Comparison of ENCODE assay signal across 16 cellular contexts in genomic region chrX:105126201-105126600, GRCh38.
"Had no signal": no experiment of that assay in that cellular context is flagged by ENCODE, and none has a peak within 500 bp of the region (broad histone marks: within the 10 kb centered on the region; RNA-seq: fewer than 3 reads in every experiment).

No MANE protein-coding gene starts in this region.

- H3K4me3 ChIP-seq: ascending aorta, colonic mucosa, esophagus muscularis mucosa, lung, ovary, sigmoid colon, spleen, suprapubic skin had no signal

- H3K36me3 ChIP-seq: ascending aorta, colonic mucosa, esophagus muscularis mucosa, ovary, sigmoid colon, spleen, suprapubic skin had no signal

- H3K4me1 ChIP-seq: ascending aorta, colonic mucosa, esophagus muscularis mucosa, sigmoid colon, spleen, suprapubic skin had no signal

- H3K9me3 ChIP-seq: ascending aorta, colonic mucosa, esophagus muscularis mucosa, ovary, sigmoid colon, spleen, suprapubic skin had no signal

- DNase-seq: activated CD4-positive, alpha-beta T cell treated with anti-CD3 and anti-CD28 coated beads, Interleukin-2, amount 10 ng/mL, durations not matched to agents 7 days and 5 days; activated CD8-positive, alpha-beta memory T cell treated with anti-CD3 and anti-CD28 coated beads for 24 hours; activated naive CD8-positive, alpha-beta T cell treated with anti-CD3 and anti-CD28 coated beads for 36 hours; colonic mucosa; immature natural killer cell; naive thymus-derived CD4-positive, alpha-beta T cell; ovary; sigmoid colon; spleen; T-cell; T-helper 9 cell had no signal

- FAIRE-seq: endometrium had no signal

- ATAC-seq: naive thymus-derived CD4-positive, alpha-beta T cell; T-cell had no signal
